In genomic region chr11:111123463-111124398, GRCh38 we compare ENCODE assay signal across 16 cellular contexts.
DNase-seq lines count a peak whose midpoint lies in the region; ATAC-seq and TF ChIP-seq lines count a peak whose summit lies in the region.
"Had no signal": no experiment of that assay in that cellular context is flagged by ENCODE, and none has a peak within 500 bp of the region (broad histone marks: within the 10 kb centered on the region; RNA-seq: fewer than 3 reads in every experiment).

No MANE protein-coding gene starts in this region.

- peak; percentile 70 for ATAC-seq in GM18519 (IDR thresholded peaks at IDR 0.05; ENCODE audit: low FRiP score, unreplicated experiment)
- ATAC-seq in GM21526 (IDR thresholded peaks at IDR 0.05; ENCODE audit: low FRiP score, unreplicated experiment) = peak; percentile 82
- ATAC-seq in HG03378 (IDR thresholded peaks at IDR 0.05; ENCODE audit: unreplicated experiment) = peak; percentile 35
- ATAC-seq in natural killer cell = no peak
- no peak for ATAC-seq in naive thymus-derived CD8-positive, alpha-beta T cell
- no peak for ATAC-seq in mucosa of descending colon
- ATAC-seq: activated naive CD8-positive, alpha-beta T cell treated with anti-CD3 and anti-CD28 coated beads, Interleukin-2, amount 50 U/mL, for 24 hours; K562 had no signal

- no peaks in the 10 kb centered on the region for H3K36me3 Mint-ChIP-seq in natural killer cell
- H3K36me3 Mint-ChIP-seq in naive thymus-derived CD8-positive, alpha-beta T cell = no peaks in the 10 kb centered on the region

- peak; percentile 4 for DNase-seq in inferior parietal cortex (ENCODE audit: extremely low spot score)
- no peak for DNase-seq in natural killer cell
- no peak for DNase-seq in ureter (ENCODE audit: low spot score)
- no peak for DNase-seq in naive thymus-derived CD8-positive, alpha-beta T cell
- DNase-seq in mucosa of descending colon = no peak
- DNase-seq: activated CD4-positive, alpha-beta T cell treated with anti-CD3 and anti-CD28 coated beads, Interleukin-2, amount 50 U/mL, for 4 hours; activated naive CD8-positive, alpha-beta T cell treated with anti-CD3 and anti-CD28 coated beads, Interleukin-2, amount 50 U/mL, for 24 hours; activated T-cell treated with anti-CD3 and anti-CD28 coated beads, Interleukin-2, amount 50 U/mL, for 48 hours; BE2C; NCI-H446 had no signal

- no peak overlapping the region for H3K27ac Mint-ChIP-seq in natural killer cell
- H3K27ac Mint-ChIP-seq in naive thymus-derived CD8-positive, alpha-beta T cell = no peak overlapping the region
- H3K27ac Mint-ChIP-seq: activated naive CD8-positive, alpha-beta T cell treated with anti-CD3 and anti-CD28 coated beads, Interleukin-2, amount 50 U/mL, for 24 hours had no signal

- TF ChIP-seq CTCF in natural killer cell (IDR thresholded peaks at IDR 0.05) (no peak), mucosa of descending colon (IDR thresholded peaks at IDR 0.05) (no peak)

- H3K9me3 ChIP-seq in mucosa of descending colon = no peaks in the 10 kb centered on the region
- H3K9me3 ChIP-seq: BE2C, neutrophil had no signal

- peaks cover 0 to 2% of the 10 kb centered on the region in 2 donors for H3K9me3 Mint-ChIP-seq in natural killer cell
- H3K9me3 Mint-ChIP-seq in naive thymus-derived CD8-positive, alpha-beta T cell = peaks cover 0 to 2% (median 0%) of the 10 kb centered on the region in 9 donors
- H3K9me3 Mint-ChIP-seq: activated naive CD8-positive, alpha-beta T cell treated with anti-CD3 and anti-CD28 coated beads, Interleukin-2, amount 50 U/mL, for 24 hours had no signal

- POLR2A ChIA-PET in naive thymus-derived CD8-positive, alpha-beta T cell (lab: Charles Lee) = no interaction called here

- no peaks in the 10 kb centered on the region for H3K4me1 ChIP-seq in mucosa of descending colon (ENCODE audit: low read depth)
- H3K4me1 ChIP-seq: BE2C had no signal

- H3K27me3 Mint-ChIP-seq in natural killer cell (ENCODE audit: low read depth in 2 of 2) = no peaks in the 10 kb centered on the region
- H3K27me3 Mint-ChIP-seq in naive thymus-derived CD8-positive, alpha-beta T cell = peaks cover 0 to 10% (median 7%) of the 10 kb centered on the region in 5 donors

- intact Hi-C loops in natural killer cell (cut with micrococcal nuclease) (no loop called here), mucosa of descending colon (cut with DNase I, micrococcal nuclease) (no loop called here)

- H3K36me3 ChIP-seq in mucosa of descending colon (ENCODE audit: low read depth) = no peaks in the 10 kb centered on the region
- H3K36me3 ChIP-seq: BE2C, neutrophil had no signal

- no peaks in the 10 kb centered on the region for H3K4me1 Mint-ChIP-seq in natural killer cell
- no peaks in the 10 kb centered on the region for H3K4me1 Mint-ChIP-seq in naive thymus-derived CD8-positive, alpha-beta T cell
- H3K4me1 Mint-ChIP-seq: activated naive CD8-positive, alpha-beta T cell treated with anti-CD3 and anti-CD28 coated beads, Interleukin-2, amount 50 U/mL, for 24 hours had no signal

- no peak overlapping the region for H3K4me3 ChIP-seq in mucosa of descending colon
- H3K4me3 ChIP-seq: K562, SK-N-MC had no signal

- no peak overlapping the region for H3K4me3 Mint-ChIP-seq in natural killer cell
- no peak overlapping the region for H3K4me3 Mint-ChIP-seq in naive thymus-derived CD8-positive, alpha-beta T cell
- H3K4me3 Mint-ChIP-seq: activated naive CD8-positive, alpha-beta T cell treated with anti-CD3 and anti-CD28 coated beads, Interleukin-2, amount 50 U/mL, for 24 hours had no signal

Comparison
In these comparisons a context has a peak if more than half of its experiments do, and no peak if none do; other contexts are left out.
1. ATAC-seq: peak in GM18519 (single experiment), GM21526 (single experiment) and HG03378 (single experiment); none in natural killer cell (0 of 3), naive thymus-derived CD8-positive, alpha-beta T cell (0 of 2) and mucosa of descending colon (single experiment).